Comparison of ENCODE assay signal across 27 cellular contexts in genomic region chr4:25525896-25526295, GRCh38.
"Had no signal": no experiment of that assay in that cellular context is flagged by ENCODE, and none has a peak within 500 bp of the region (broad histone marks: within the 10 kb centered on the region; RNA-seq: fewer than 3 reads in every experiment).

No MANE protein-coding gene starts in this region.

- H3K36me3 Mint-ChIP-seq: stimulated activated effector memory CD8-positive, alpha-beta T cell treated with anti-CD3 and anti-CD28 coated beads, Interleukin-12 subunit alpha, Interleukin-12 subunit beta, amount 100 ng/mL, for 72 hours; stimulated activated memory B cell treated with anti-CD40 and anti-IgM and Interleukin-4, amounts not matched to agents 10 μg/mL and 1 μg/mL and 100 μg/mL, for 72 hours; stimulated activated naive B cell treated with anti-CD40 and anti-IgM and Interleukin-4, amounts not matched to agents 10 μg/mL and 1 μg/mL and 100 μg/mL, for 72 hours; type B pancreatic cell had no signal

- H3K9me3 ChIP-seq: stomach, suprapubic skin, testis, thoracic aorta, thyroid gland, tibial artery, tibial nerve, transverse colon, upper lobe of left lung, upper lobe of right lung, uterus, vagina had no signal

- H3K9me3 Mint-ChIP-seq: stimulated activated effector memory CD8-positive, alpha-beta T cell treated with anti-CD3 and anti-CD28 coated beads, Interleukin-12 subunit alpha, Interleukin-12 subunit beta, amount 100 ng/mL, for 72 hours; stimulated activated memory B cell treated with anti-CD40 and anti-IgM and Interleukin-4, amounts not matched to agents 10 μg/mL and 1 μg/mL and 100 μg/mL, for 72 hours; stimulated activated naive B cell treated with anti-CD40 and anti-IgM and Interleukin-4, amounts not matched to agents 10 μg/mL and 1 μg/mL and 100 μg/mL, for 72 hours; stimulated activated naive CD8-positive, alpha-beta T cell treated with anti-CD3 and anti-CD28 coated beads, Interleukin-15, amount 100 ng/mL, for 72 hours; stimulated activated naive CD8-positive, alpha-beta T cell treated with anti-CD3 and anti-CD28 coated beads, Interleukin-15, Interleukin-2, amounts not matched to agents 100 ng/mL and 50 ng/mL, for 24 hours; type B pancreatic cell had no signal

- H3K36me3 ChIP-seq: stomach, suprapubic skin, thoracic aorta, thyroid gland, tibial artery, tibial nerve, transverse colon, upper lobe of left lung, upper lobe of right lung, uterus, vagina had no signal

- H3K4me1 Mint-ChIP-seq: stimulated activated effector memory CD8-positive, alpha-beta T cell treated with anti-CD3 and anti-CD28 coated beads, Interleukin-12 subunit alpha, Interleukin-12 subunit beta, amount 100 ng/mL, for 72 hours; stimulated activated memory B cell treated with anti-CD40 and anti-IgM and Interleukin-4, amounts not matched to agents 10 μg/mL and 1 μg/mL and 100 μg/mL, for 72 hours; stimulated activated naive B cell treated with anti-CD40 and anti-IgM and Interleukin-4, amounts not matched to agents 10 μg/mL and 1 μg/mL and 100 μg/mL, for 72 hours; stimulated activated naive CD8-positive, alpha-beta T cell treated with anti-CD3 and anti-CD28 coated beads, Interleukin-15, amount 100 ng/mL, for 72 hours had no signal

- H3K27ac ChIP-seq: stomach, suprapubic skin, testis, thoracic aorta, tibial artery, tibial nerve, transverse colon, upper lobe of left lung, upper lobe of right lung, uterus, vagina had no signal

- H3K4me1 ChIP-seq: suprapubic skin, testis, tibial artery, transverse colon, upper lobe of right lung, uterus, vagina had no signal

- H3K27me3 Mint-ChIP-seq: stimulated activated naive CD8-positive, alpha-beta T cell treated with anti-CD3 and anti-CD28 coated beads, Interleukin-15, amount 100 ng/mL, for 72 hours; type B pancreatic cell had no signal

- H3K27me3 ChIP-seq: stomach, suprapubic skin, testis, thyroid gland, tibial artery, tibial nerve, transverse colon, upper lobe of left lung, upper lobe of right lung, uterus, vagina had no signal

- H3K4me3 ChIP-seq: stomach, suprapubic skin, testis, thoracic aorta, thyroid gland, tibial artery, tibial nerve, transverse colon, upper lobe of left lung, upper lobe of right lung, uterus, vagina had no signal

- H3K4me3 Mint-ChIP-seq: stimulated activated effector memory CD8-positive, alpha-beta T cell treated with anti-CD3 and anti-CD28 coated beads, Interleukin-12 subunit alpha, Interleukin-12 subunit beta, amount 100 ng/mL, for 72 hours; stimulated activated memory B cell treated with anti-CD40 and anti-IgM and Interleukin-4, amounts not matched to agents 10 μg/mL and 1 μg/mL and 100 μg/mL, for 72 hours; stimulated activated naive B cell treated with anti-CD40 and anti-IgM and Interleukin-4, amounts not matched to agents 10 μg/mL and 1 μg/mL and 100 μg/mL, for 72 hours; stimulated activated naive CD8-positive, alpha-beta T cell treated with anti-CD3 and anti-CD28 coated beads, Interleukin-15, amount 100 ng/mL, for 72 hours; stimulated activated naive CD8-positive, alpha-beta T cell treated with anti-CD3 and anti-CD28 coated beads, Interleukin-15, Interleukin-2, amounts not matched to agents 100 ng/mL and 50 ng/mL, for 24 hours; type B pancreatic cell had no signal

- H3K27ac Mint-ChIP-seq: stimulated activated effector memory CD8-positive, alpha-beta T cell treated with anti-CD3 and anti-CD28 coated beads, Interleukin-12 subunit alpha, Interleukin-12 subunit beta, amount 100 ng/mL, for 72 hours; stimulated activated memory B cell treated with anti-CD40 and anti-IgM and Interleukin-4, amounts not matched to agents 10 μg/mL and 1 μg/mL and 100 μg/mL, for 72 hours; stimulated activated naive B cell treated with anti-CD40 and anti-IgM and Interleukin-4, amounts not matched to agents 10 μg/mL and 1 μg/mL and 100 μg/mL, for 72 hours; stimulated activated naive CD8-positive, alpha-beta T cell treated with anti-CD3 and anti-CD28 coated beads, Interleukin-15, amount 100 ng/mL, for 72 hours; stimulated activated naive CD8-positive, alpha-beta T cell treated with anti-CD3 and anti-CD28 coated beads, Interleukin-15, Interleukin-2, amounts not matched to agents 100 ng/mL and 50 ng/mL, for 24 hours; type B pancreatic cell had no signal

- DNase-seq: stimulated activated CD4-positive, alpha-beta T cell treated with anti-CD3 and anti-CD28 coated beads, Interleukin-2, amount 100 ng/mL, for 48 hours; stimulated activated CD4-positive, alpha-beta T cell treated with anti-CD3 and anti-CD28 coated beads, Interleukin-4, amount 100 ng/mL, for 1 hour; stimulated activated CD4-positive, alpha-beta T cell treated with anti-CD3 and anti-CD28 coated beads, Interleukin-4, amount 100 ng/mL, for 24 hours; stimulated activated CD4-positive, alpha-beta T cell treated with anti-CD3 and anti-CD28 coated beads, Interleukin-4, amount 100 ng/mL, for 4 hours; stimulated activated CD8-positive, alpha-beta memory T cell treated with anti-CD3 and anti-CD28 coated beads, Interleukin-4, amount 100 ng/mL, for 48 hours; stimulated activated naive B cell treated with anti-CD40 and anti-IgM and Interleukin-4, amounts not matched to agents 10 μg/mL and 1 μg/mL and 100 μg/mL, for 72 hours; stimulated activated naive CD4-positive, alpha-beta T cell; stimulated activated naive CD4-positive, alpha-beta T cell treated with Interleukin-2 at 50 U/mL for 16 hours; stimulated activated naive CD8-positive, alpha-beta T cell treated with anti-CD3 and anti-CD28 coated beads, Interleukin-15, amount 100 ng/mL, for 72 hours; stimulated activated naive CD8-positive, alpha-beta T cell treated with anti-CD3 and anti-CD28 coated beads, Interleukin-15, Interleukin-2, amounts not matched to agents 100 U/mL and 50 U/mL, for 24 hours; stomach; substantia nigra; testis; thyroid gland; tibial artery; transverse colon; upper lobe of left lung; upper lobe of right lung; uterus had no signal
